Comparison of ENCODE assay signal across 15 cellular contexts in genomic region chr5:122121782-122122465, GRCh38. TPM values are rescaled to one million over a fixed set of nuclear protein-coding genes. Genes with fewer than 3 reads are reported as not detected.
DNase-seq lines count a peak whose midpoint lies in the region; ATAC-seq and TF ChIP-seq lines count a peak whose summit lies in the region.
"Had no signal": no experiment of that assay in that cellular context is flagged by ENCODE, and none has a peak within 500 bp of the region (broad histone marks: within the 10 kb centered on the region; RNA-seq: fewer than 3 reads in every experiment).

No MANE protein-coding gene starts in this region.

- H3K4me3 ChIP-seq in kidney epithelial cell (ENCODE audit: low read depth, low read length) = no peak overlapping the region
- H3K4me3 ChIP-seq: gastroesophageal sphincter, prostate gland had no signal

- no peak for TF ChIP-seq CTCF in kidney epithelial cell (IDR thresholded peaks at IDR 0.05; ENCODE audit: insufficient read depth, low read length, poor library complexity, severe bottlenecking)

- H3K36me3 ChIP-seq in kidney epithelial cell (ENCODE audit: control insufficient read depth, insufficient read depth, low read length) = no peaks in the 10 kb centered on the region
- H3K36me3 ChIP-seq: gastroesophageal sphincter, prostate gland had no signal

- ATAC-seq in GM21717 (IDR thresholded peaks at IDR 0.05; ENCODE audit: unreplicated experiment) = no peak
- ATAC-seq: gastroesophageal sphincter had no signal

- DNase-seq in DMS53 (lab: John Stamatoyannopoulos, UW) (peak; percentile 58), HK-2 (ENCODE audit: unreplicated experiment) (peak; percentile 47), astrocyte of the hippocampus (ENCODE audit: low read depth, low spot score) (peak; percentile 54), kidney epithelial cell (ENCODE audit: low read depth) (peak; percentile 71), T-helper 1 cell (no peak), NCI-H510A (lab: John Stamatoyannopoulos, UW) (no peak)
- no peak for DNase-seq in central memory CD4-positive, alpha-beta T cell
- DNase-seq: activated CD4-positive, alpha-beta T cell treated with anti-CD3 and anti-CD28 coated beads, Interleukin-2, amount 50 U/mL, for 1 hour; NCI-H1930; NCI-H510A treated with DMSO at 0.1 percent for 48 hours; T1000 had no signal

- no peaks in the 10 kb centered on the region for H3K27me3 ChIP-seq in kidney epithelial cell (ENCODE audit: control insufficient read depth, insufficient read depth, low read length)
- H3K27me3 ChIP-seq: gastroesophageal sphincter had no signal

RNA-seq across cellular contexts. Expression of gene ZNF474, which starts 7.4 kb away (rescaled TPM):
- 0.68 and 1.1 TPM in 2 replicates for total RNA-seq in kidney epithelial cell

RNA-seq across cellular contexts. Expression of gene LOX, which starts 43.9 kb away (rescaled TPM):
- total RNA-seq in kidney epithelial cell = 9.0 and 13.2 TPM in 2 replicates
- total RNA-seq: G401 had no signal

Comparison
In these comparisons a context has a peak if more than half of its experiments do, and no peak if none do; other contexts are left out.
1. DNase-seq: peak in DMS53 (single experiment), HK-2 (single experiment), astrocyte of the hippocampus (single experiment) and kidney epithelial cell (single experiment); none in T-helper 1 cell (0 of 5), central memory CD4-positive, alpha-beta T cell (single experiment) and NCI-H510A (single experiment).